ENCODE assay signal across 27 cellular contexts in the genomic region with DNA sequence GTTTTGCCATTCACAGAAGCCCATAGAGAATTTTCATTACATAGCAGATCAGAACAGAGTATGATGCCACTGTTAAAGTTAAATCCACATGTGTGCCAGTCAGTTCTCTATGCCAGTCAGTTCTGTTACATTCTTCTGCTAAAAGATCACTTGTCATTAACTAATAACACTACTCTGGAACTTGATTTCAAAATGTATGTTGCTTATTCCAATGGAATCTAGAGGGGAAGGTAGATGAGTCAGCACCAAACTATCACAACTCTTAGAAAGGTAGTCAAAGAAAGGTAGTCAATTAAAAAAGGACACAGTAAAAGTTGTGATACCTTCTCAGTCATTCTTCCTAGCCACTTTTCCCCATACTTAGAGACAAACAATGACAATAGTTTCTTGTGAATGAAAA.
"Had no signal": no experiment of that assay in that cellular context is flagged by ENCODE, and none has a peak within 500 bp of the region (broad histone marks: within the 10 kb centered on the region; RNA-seq: fewer than 3 reads in every experiment).

No MANE protein-coding gene starts in this region.

- H3K9ac ChIP-seq: KMS-11 had no signal

- H3K4me2 ChIP-seq: KMS-11 had no signal

- ATAC-seq: activated CD4-positive, CD25-positive, alpha-beta regulatory T cell treated with anti-CD3 and anti-CD28 coated beads, Interleukin-2, amount 50 U/mL, for 24 hours; activated CD8-positive, alpha-beta T cell treated with anti-CD3 and anti-CD28 coated beads for 36 hours; activated T-cell treated with anti-CD3 and anti-CD28 coated beads, Interleukin-2, amount 50 U/mL, for 72 hours had no signal

- H3K27me3 ChIP-seq: adrenal gland, MG63, Peyer's patch had no signal

- H3K27ac ChIP-seq: adrenal gland, KMS-11, Peyer's patch had no signal

- H3K4me3 ChIP-seq: adrenal gland, MG63, Peyer's patch had no signal

- H3K4me1 ChIP-seq: adrenal gland, Peyer's patch had no signal

- H3K36me3 ChIP-seq: adrenal gland, MG63, Peyer's patch had no signal

- H3K9me3 ChIP-seq: MG63, Peyer's patch had no signal

- DNase-seq: activated CD4-positive, alpha-beta T cell treated with anti-CD3 and anti-CD28 coated beads for 4 hours; activated CD8-positive, alpha-beta memory T cell treated with anti-CD3 and anti-CD28 coated beads, Interleukin-2, amount 50 U/mL, for 4 hours; activated CD8-positive, alpha-beta T cell treated with anti-CD3 and anti-CD28 coated beads for 36 hours; activated gamma-delta T cell treated with Interleukin-2 at 50 U/mL for 16 hours; activated naive CD4-positive, alpha-beta T cell treated with anti-CD3 and anti-CD28 coated beads, Interleukin-2, amount 10 ng/mL, durations not matched to agents 7 days and 5 days; activated naive CD8-positive, alpha-beta T cell treated with anti-CD3 and anti-CD28 coated beads for 36 hours; activated T-cell treated with anti-CD3 and anti-CD28 coated beads, Interleukin-2, amount 50 U/mL, for 72 hours; adrenal gland; anterior cingulate cortex; MG63; MV-4-11; NCI-H1092 treated with DMSO at 0.1 percent for 48 hours; NCI-H1417 treated with DMSO at 0.1 percent for 48 hours; NCI-H1694; NCI-H2029; NCI-H2107; NCI-H2171 treated with DMSO at 0.1 percent for 48 hours; NCI-H345; NCI-H510A; NCI-H526 treated with DMSO at 0.1 percent for 48 hours; NCI-H82; NK-92 treated with Interleukin-12 subunit alpha and Interleukin-12 subunit beta, amount 100 ng/mL, for 24 hours; OCI-M1; Peyer's patch; SHP77 treated with DMSO at 0.1 percent for 48 hours had no signal
